In genomic region chr13:48292650-48293049, GRCh38 we compare ENCODE assay signal across 17 cellular contexts. TPM values are rescaled to one million over a fixed set of nuclear protein-coding genes. Genes with fewer than 3 reads are reported as not detected.
DNase-seq lines count a peak whose midpoint lies in the region; ATAC-seq, FAIRE-seq and TF ChIP-seq lines count a peak whose summit lies in the region.
"Had no signal": no experiment of that assay in that cellular context is flagged by ENCODE, and none has a peak within 500 bp of the region (broad histone marks: within the 10 kb centered on the region; RNA-seq: fewer than 3 reads in every experiment).

No MANE protein-coding gene starts in this region.

- no peaks in the 10 kb centered on the region for H3K79me2 ChIP-seq in trophoblast cell (ENCODE audit: control insufficient read depth, insufficient read depth, low read length, poor library complexity)

- TF ChIP-seq RAD21 in liver (IDR thresholded peaks at IDR 0.05), result no peak

- no peak overlapping the region for H2BK120ac ChIP-seq in trophoblast cell (ENCODE audit: insufficient read depth, low read length, poor library complexity)

- TF ChIP-seq CTCF in liver (IDR thresholded peaks at IDR 0.05; ENCODE audit: low read depth, low read length, missing input control) (no peak), left ventricle myocardium inferior (IDR thresholded peaks at IDR 0.05; ENCODE audit: borderline replicate concordance) (no peak)

- H4K12ac ChIP-seq in trophoblast cell (ENCODE audit: low read depth, low read length), result no peak overlapping the region

- ATAC-seq in left colon, result peak; percentile 50
- ATAC-seq: GM12878, GM23338, HCT116 had no signal

- H3K36me3 ChIP-seq in liver (ENCODE audit: control insufficient read depth in 4 of 4, insufficient read depth in 3 of 4, low read depth in 1 of 4, low read length in 3 of 4) (no peaks in the 10 kb centered on the region), trophoblast cell (ENCODE audit: control insufficient read depth in 1 of 2, insufficient read depth in 2 of 2, low read length in 2 of 2) (no peaks in the 10 kb centered on the region), left ventricle myocardium inferior (no peaks in the 10 kb centered on the region)

- no peak overlapping the region for H3K4me2 ChIP-seq in trophoblast cell (ENCODE audit: low read length)
- H3K4me2 ChIP-seq: GM23338 had no signal

- H3K27me3 ChIP-seq in liver (ENCODE audit: control insufficient read depth in 4 of 4, insufficient read depth in 4 of 4, low read length in 3 of 4) (no peaks in the 10 kb centered on the region), trophoblast cell (ENCODE audit: insufficient read depth, low read length) (no peaks in the 10 kb centered on the region), left ventricle myocardium inferior (ENCODE audit: low read depth) (no peaks in the 10 kb centered on the region)

- no peak overlapping the region for H2AK5ac ChIP-seq in trophoblast cell (ENCODE audit: low read length)

- H4K91ac ChIP-seq in trophoblast cell (ENCODE audit: low read depth, low read length), result no peak overlapping the region

- no peak for FAIRE-seq in GM12892 (lab: Jason Lieb, UNC)
- FAIRE-seq: G401.6, GM12878, GM18507 had no signal

- intact Hi-C loops in left colon (cut with DNase I, micrococcal nuclease) (no loop called here), left ventricle myocardium inferior (cut with micrococcal nuclease) (no loop called here)

- no peak for TF ChIP-seq POLR2A in GM12892 (IDR thresholded peaks at IDR 0.05; ENCODE audit: low read depth, low read length)

- no peak overlapping the region for H3K18ac ChIP-seq in trophoblast cell (ENCODE audit: low read length)

- WGBS in liver, result 57% methylated on average over 4 of the region's 4 CpGs
- no CpG with 5 or more reads among the region's 4 CpGs for WGBS in trophoblast cell (ENCODE audit: extremely low coverage, insufficient coverage, insufficient read length)

- H2BK5ac ChIP-seq in trophoblast cell (ENCODE audit: low read depth, low read length, poor library complexity), result no peak overlapping the region

- no peak overlapping the region for H3K23ac ChIP-seq in trophoblast cell (ENCODE audit: low read length)

- H3K4ac ChIP-seq in trophoblast cell (ENCODE audit: low read depth, low read length), result no peak overlapping the region

- no peak overlapping the region for H4K8ac ChIP-seq in trophoblast cell (ENCODE audit: low read depth, low read length)

- no peak overlapping the region for H2AFZ ChIP-seq in trophoblast cell (ENCODE audit: insufficient read depth, low read length, poor library complexity)
- H2AFZ ChIP-seq: GM23338 had no signal

- no peak overlapping the region for H3K14ac ChIP-seq in trophoblast cell (ENCODE audit: low read length)

- H3K4me1 ChIP-seq in liver (ENCODE audit: control insufficient read depth in 4 of 4, insufficient read depth in 4 of 4, low read length in 3 of 4) (peaks cover 2 to 16% (median 13%) of the 10 kb centered on the region in 4 donors), trophoblast cell (ENCODE audit: control insufficient read depth in 1 of 2, insufficient read depth in 2 of 2, low read length in 2 of 2) (peaks cover 0 to 3% of the 10 kb centered on the region in 2 experiments), left ventricle myocardium inferior (peaks cover 12% of the 10 kb centered on the region)

- H3K9me3 ChIP-seq in liver (ENCODE audit: control insufficient read depth in 4 of 4, low read length in 3 of 4) (no peaks in the 10 kb centered on the region), trophoblast cell (ENCODE audit: insufficient read depth, low read depth, low read length) (no peaks in the 10 kb centered on the region), left ventricle myocardium inferior (replicated peaks) (no peaks in the 10 kb centered on the region)

- H3K27ac ChIP-seq in liver (ENCODE audit: low read depth in 1 of 2, low read length in 2 of 2), result no peak overlapping the region
- no peak overlapping the region for H3K27ac ChIP-seq in trophoblast cell (ENCODE audit: low read depth, low read length)
- H3K27ac ChIP-seq in left ventricle myocardium inferior (replicated peaks), result no peak overlapping the region

- no peak for DNase-seq in left colon
- peak; percentile 51 to 86 for DNase-seq in trophoblast cell
- no peak for DNase-seq in GM12892 (ENCODE audit: insufficient read length)
- DNase-seq in NCI-H2029 treated with DMSO at 0.1 percent for 48 hours (lab: John Stamatoyannopoulos, UW), result no peak
- DNase-seq in left ventricle myocardium inferior, result no peak
- DNase-seq: C1 segment of cervical spinal cord; CD4-positive, alpha-beta memory T cell; COR-L47; DMS153; DND-41; H9 had no signal

- H2BK12ac ChIP-seq in trophoblast cell (ENCODE audit: low read length), result no peak overlapping the region

- H3K4me3 ChIP-seq in liver (ENCODE audit: low read depth in 1 of 3, low read length in 3 of 3) (no peak overlapping the region), trophoblast cell (ENCODE audit: low read depth, low read length) (no peak overlapping the region), left ventricle myocardium inferior (no peak overlapping the region)
- H3K4me3 ChIP-seq: GM12878, GM23338 had no signal

- no peak overlapping the region for H3K9ac ChIP-seq in liver (ENCODE audit: low read depth in 1 of 2, low read length in 2 of 2)
- no peak overlapping the region for H3K9ac ChIP-seq in trophoblast cell (ENCODE audit: low read length)

- H3K79me1 ChIP-seq in trophoblast cell (ENCODE audit: low read length), result peaks cover under 1% of the 10 kb centered on the region

TF ChIP-seq in liver, 16 proteins besides CTCF, POLR2A, EP300 and RAD21 (continues in another document):
- TF ChIP-seq MAX (IDR thresholded peaks at IDR 0.05) (peak; percentile 46), SP1 (IDR thresholded peaks at IDR 0.05) (peak; percentile 77), TAF1 (conservative IDR thresholded peaks at IDR 0.05) (no peak), HNF4G (IDR thresholded peaks at IDR 0.05) (peak; percentile 51), JUND (IDR thresholded peaks at IDR 0.05) (peak; percentile 22 to 26), YY1 (IDR thresholded peaks at IDR 0.05) (no peak), ATF3 (IDR thresholded peaks at IDR 0.05) (no peak), FOXA1 (IDR thresholded peaks at IDR 0.05) (no peak), NR2F2 (IDR thresholded peaks at IDR 0.05) (no peak), ZBTB33 (IDR thresholded peaks at IDR 0.05) (peak; percentile 41), FOXA2 (IDR thresholded peaks at IDR 0.05) (peak; percentile 32), RXRA (IDR thresholded peaks at IDR 0.05) (peak; percentile 27 to 61), GABPA (IDR thresholded peaks at IDR 0.05 in 1 of 2, conservative IDR thresholded peaks at IDR 0.05 in 1 of 2) (no peak)

RNA-seq across cellular contexts. Expression of gene RB1, which starts 10.9 kb away (rescaled TPM):
- 10 to 100 TPM; 23.0 to 26.3 TPM for total RNA-seq in left colon
- total RNA-seq in liver, result 10 to 100 TPM; 10.9 to 30.6 TPM
- 1 to 10 TPM; 6.6 to 6.9 TPM for polyA plus RNA-seq in liver
- 14.4 and 14.6 TPM in 2 replicates for polyA plus RNA-seq in trophoblast cell (2013)
- polyA plus RNA-seq in GM12892 (2012; ENCODE audit: missing spikeins), result 14.9 TPM
- 23.8 TPM for total RNA-seq in left ventricle myocardium inferior

RNA-seq across cellular contexts. Expression of gene ITM2B, which starts 59.6 kb away (rescaled TPM):
- total RNA-seq in left colon (100 to 1,000 TPM; 393 to 473 TPM), liver (100 to 1,000 TPM; 114 to 167 TPM), left ventricle myocardium inferior (533 TPM)
- polyA plus RNA-seq in liver, result 100 to 1,000 TPM; 237 to 379 TPM
- polyA plus RNA-seq in trophoblast cell (2013), result 463 and 476 TPM in 2 replicates
- polyA plus RNA-seq in GM12892 (2012; ENCODE audit: missing spikeins), result 14.0 TPM

Comparison
In these comparisons a context has a peak if more than half of its experiments do, and no peak if none do; other contexts are left out.
1. DNase-seq: peak in trophoblast cell (2 of 2); none in left colon (0 of 2), GM12892 (single experiment), NCI-H2029 treated with DMSO at 0.1 percent for 48 hours (single experiment) and left ventricle myocardium inferior (single experiment).